ENCODE assay signal across 19 cellular contexts in the genomic region with DNA sequence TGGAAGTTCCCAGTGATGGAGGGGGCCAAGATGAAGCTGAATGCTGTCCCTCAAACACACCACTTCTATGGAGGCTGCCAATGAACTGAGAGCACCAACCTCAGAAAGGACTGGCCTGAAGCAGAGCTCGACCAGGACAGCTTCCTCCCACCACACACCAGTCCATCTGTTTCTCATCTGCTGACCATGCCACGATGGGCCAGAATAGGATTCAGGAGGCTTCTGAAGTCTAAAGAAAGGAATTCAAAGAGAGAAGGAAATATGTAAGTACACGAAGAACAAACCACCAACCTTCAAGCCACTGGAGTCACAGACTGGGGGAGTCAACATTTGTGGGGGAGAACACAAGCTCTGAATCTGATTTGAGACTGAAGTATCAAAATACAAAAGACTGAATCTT.
DNase-seq lines count a peak whose midpoint lies in the region; ATAC-seq and TF ChIP-seq lines count a peak whose summit lies in the region.
"Had no signal": no experiment of that assay in that cellular context is flagged by ENCODE, and none has a peak within 500 bp of the region (broad histone marks: within the 10 kb centered on the region; RNA-seq: fewer than 3 reads in every experiment).

No MANE protein-coding gene starts in this region.

- H3K9ac ChIP-seq in adipocyte (ENCODE audit: low read length): no peak overlapping the region
- H3K9ac ChIP-seq: KMS-11 had no signal

- H3K4me3 Mint-ChIP-seq in MCF 10A (ENCODE audit: unreplicated experiment) (no peak overlapping the region), nephron progenitor cell (no peak overlapping the region)
- H3K4me3 Mint-ChIP-seq: CD4-positive, CD25-positive, alpha-beta regulatory T cell had no signal

- TF ChIP-seq CTCF in breast epithelium (IDR thresholded peaks at IDR 0.05): no peak
- no peak for TF ChIP-seq CTCF in MCF 10A (IDR thresholded peaks at IDR 0.05; ENCODE audit: unreplicated experiment)
- TF ChIP-seq CTCF in gastrocnemius medialis (IDR thresholded peaks at IDR 0.05 in 4 of 5, conservative IDR thresholded peaks at IDR 0.05 in 1 of 5): no peak
- no peak for TF ChIP-seq CTCF in nephron progenitor cell (IDR thresholded peaks at IDR 0.05)

- H3K27me3 ChIP-seq in breast epithelium (no peaks in the 10 kb centered on the region), adipocyte (replicated peaks; ENCODE audit: control insufficient read depth, insufficient read depth, low read length) (no peaks in the 10 kb centered on the region), gastrocnemius medialis (no peaks in the 10 kb centered on the region)
- H3K27me3 ChIP-seq: BE2C had no signal

- H3K9me3 ChIP-seq in breast epithelium (no peaks in the 10 kb centered on the region), adipocyte (ENCODE audit: control insufficient read depth, low read length) (no peaks in the 10 kb centered on the region), gastrocnemius medialis (no peaks in the 10 kb centered on the region)
- H3K9me3 ChIP-seq: BE2C had no signal

- H3K4me3 ChIP-seq in breast epithelium (no peak overlapping the region), adipocyte (ENCODE audit: low read length) (no peak overlapping the region), gastrocnemius medialis (no peak overlapping the region)
- H3K4me3 ChIP-seq: GM12878 had no signal

- TF ChIP-seq POLR2A in breast epithelium (IDR thresholded peaks at IDR 0.05): no peak
- TF ChIP-seq POLR2A in gastrocnemius medialis (IDR thresholded peaks at IDR 0.05): no peak

- H3K27me3 Mint-ChIP-seq in MCF 10A (ENCODE audit: insufficient read depth, unreplicated experiment): no peaks in the 10 kb centered on the region
- no peaks in the 10 kb centered on the region for H3K27me3 Mint-ChIP-seq in nephron progenitor cell (ENCODE audit: low read depth, poor library complexity)
- H3K27me3 Mint-ChIP-seq: CD4-positive, CD25-positive, alpha-beta regulatory T cell had no signal

- in situ Hi-C loops in gastrocnemius medialis (cut with MboI; ENCODE audit: low sequenced_read_pairs in 4 of 4): loop anchor here in 1 of 4 donors (25.0 kb wide), 1 partner anchor 105 kb away; no protein-coding TSS in a partner anchor

- H3K27ac Mint-ChIP-seq in MCF 10A (ENCODE audit: low read depth, unreplicated experiment) (no peak overlapping the region), nephron progenitor cell (no peak overlapping the region)
- H3K27ac Mint-ChIP-seq: CD4-positive, CD25-positive, alpha-beta regulatory T cell had no signal

- DNase-seq in breast epithelium (ENCODE audit: low spot score in 2 of 2): no peak
- no peak for DNase-seq in MCF 10A (ENCODE audit: unreplicated experiment)
- DNase-seq in GM03348 (ENCODE audit: low spot score): peak; percentile 8
- DNase-seq in adipocyte (ENCODE audit: low read depth): peak; percentile 39
- DNase-seq in gastrocnemius medialis: no peak
- DNase-seq in HT-29 (ENCODE audit: low spot score): no peak
- no peak for DNase-seq in nephron progenitor cell
- no peak for DNase-seq in hepatic stellate cell (ENCODE audit: low spot score)
- DNase-seq: BE2C; CD4-positive, CD25-positive, alpha-beta regulatory T cell; COR-L47; GDM1; NCI-H1436; NCI-H1930; NCI-H345; NCI-H524 treated with DMSO at 0.1 percent for 48 hours had no signal

- peak overlapping the region; percentile 48 to 61 for H3K27ac ChIP-seq in breast epithelium
- H3K27ac ChIP-seq in gastrocnemius medialis: peak overlapping the region; percentile 2 to 50 (median 13)
- H3K27ac ChIP-seq: 22Rv1, KMS-11 had no signal

- CTCF ChIA-PET in MCF 10A (lab: Yijun Ruan, JAX): interaction anchor here (0.6 kb wide), 1 partner anchor 47 kb away, joined by 3 read pairs; no protein-coding TSS in a partner anchor

- H3K4me1 Mint-ChIP-seq in MCF 10A (ENCODE audit: insufficient read depth, unreplicated experiment) (no peaks in the 10 kb centered on the region), nephron progenitor cell (no peaks in the 10 kb centered on the region)
- H3K4me1 Mint-ChIP-seq: CD4-positive, CD25-positive, alpha-beta regulatory T cell had no signal

- no TSS peak for BruUV-seq in MCF 10A (replicated peaks; lab: Mats Ljungman, UMichigan)

- no peaks in the 10 kb centered on the region for H3K4me1 ChIP-seq in breast epithelium
- peaks cover 11% of the 10 kb centered on the region for H3K4me1 ChIP-seq in adipocyte (ENCODE audit: control insufficient read depth, insufficient read depth, low read length)
- H3K4me1 ChIP-seq in gastrocnemius medialis: peaks cover 0 to 3% of the 10 kb centered on the region in 2 donors
- H3K4me1 ChIP-seq: BE2C had no signal

- H3K9me3 Mint-ChIP-seq in MCF 10A (ENCODE audit: unreplicated experiment) (no peaks in the 10 kb centered on the region), nephron progenitor cell (no peaks in the 10 kb centered on the region)

- ATAC-seq in gastrocnemius medialis: no peak
- ATAC-seq: GM12878 had no signal

- H3K36me3 Mint-ChIP-seq in MCF 10A (ENCODE audit: insufficient read depth, unreplicated experiment): no peaks in the 10 kb centered on the region
- no peaks in the 10 kb centered on the region for H3K36me3 Mint-ChIP-seq in nephron progenitor cell (ENCODE audit: low read depth)
- H3K36me3 Mint-ChIP-seq: CD4-positive, CD25-positive, alpha-beta regulatory T cell had no signal

- intact Hi-C loops in breast epithelium (cut with DNase I; ENCODE audit: low total_unique reads): no loop called here
- intact Hi-C loops in MCF 10A (cut with micrococcal nuclease): no loop called here
- intact Hi-C loops in gastrocnemius medialis (cut with DNase I; ENCODE audit: low total_unique reads): loop anchor here (10.0 kb wide), 2 partner anchors 108 to 388 kb away; no protein-coding TSS in a partner anchor

- POLR2A ChIA-PET in MCF 10A (lab: Yijun Ruan, JAX): no interaction called here

- H3K36me3 ChIP-seq in breast epithelium (no peaks in the 10 kb centered on the region), adipocyte (ENCODE audit: control insufficient read depth, insufficient read depth, low read length, severe bottlenecking) (no peaks in the 10 kb centered on the region), gastrocnemius medialis (no peaks in the 10 kb centered on the region)
- H3K36me3 ChIP-seq: BE2C had no signal

Comparison
In these comparisons a context has a peak if more than half of its experiments do, and no peak if none do; other contexts are left out.
1. DNase-seq: peak in GM03348 (single experiment) and adipocyte (single experiment); none in breast epithelium (0 of 2), MCF 10A (single experiment), gastrocnemius medialis (0 of 2), HT-29 (single experiment), nephron progenitor cell (single experiment) and hepatic stellate cell (single experiment).